In genomic region chr6:166381733-166382499, GRCh38 we compare ENCODE assay signal across 8 cellular contexts. TPM values are rescaled to one million over a fixed set of nuclear protein-coding genes. Genes with fewer than 3 reads are reported as not detected.
DNase-seq lines count a peak whose midpoint lies in the region; ATAC-seq and TF ChIP-seq lines count a peak whose summit lies in the region.

No MANE protein-coding gene starts in this region.

- H3K27me3 ChIP-seq in AG04450 (ENCODE audit: control insufficient read depth, insufficient read depth, low read length) (no peaks in the 10 kb centered on the region), ectodermal cell (ENCODE audit: control insufficient read depth, insufficient read depth, low read length, poor library complexity, severe bottlenecking) (peaks cover 14% of the 10 kb centered on the region), mesenchymal stem cell (ENCODE audit: control insufficient read depth in 1 of 2, insufficient read depth in 1 of 2, low read length in 2 of 2) (no peaks in the 10 kb centered on the region)

- peak overlapping the region; percentile 92 for H3K4me3 Mint-ChIP-seq in activated CD4-positive, alpha-beta T cell treated with anti-CD3 and anti-CD28 coated beads, Interleukin-2, amount 10 ng/mL, durations not matched to agents 7 days and 5 days

- no peak overlapping the region for H2AK5ac ChIP-seq in mesenchymal stem cell (ENCODE audit: low read length, severe bottlenecking)

- peaks cover 14% of the 10 kb centered on the region for H3K79me1 ChIP-seq in mesenchymal stem cell (replicated peaks; ENCODE audit: low read length, poor library complexity, severe bottlenecking)

- no peak overlapping the region for H3K4ac ChIP-seq in mesenchymal stem cell (ENCODE audit: low read depth in 1 of 2, low read length in 2 of 2)

- H3K4me2 ChIP-seq in mesenchymal stem cell (ENCODE audit: low read length, poor library complexity, severe bottlenecking) = peak overlapping the region; percentile 99

- H3K23ac ChIP-seq in mesenchymal stem cell (ENCODE audit: low read length in 2 of 2) = peak overlapping the region in 1 of 2 experiments; percentile 87

- peaks cover 19% of the 10 kb centered on the region for H3K4me1 Mint-ChIP-seq in activated CD4-positive, alpha-beta T cell treated with anti-CD3 and anti-CD28 coated beads, Interleukin-2, amount 10 ng/mL, durations not matched to agents 7 days and 5 days

- peak overlapping the region in 1 of 2 experiments; percentile 46 for H3K18ac ChIP-seq in mesenchymal stem cell (ENCODE audit: low read depth in 1 of 2, low read length in 2 of 2)

- no peaks in the 10 kb centered on the region for H3K9me3 Mint-ChIP-seq in activated CD4-positive, alpha-beta T cell treated with anti-CD3 and anti-CD28 coated beads, Interleukin-2, amount 10 ng/mL, durations not matched to agents 7 days and 5 days

- POLR2A ChIA-PET in AG04450 (lab: Yijun Ruan, JAX) = no interaction called here
- POLR2A ChIA-PET in activated CD4-positive, alpha-beta T cell treated with anti-CD3 and anti-CD28 coated beads, Interleukin-2, amount 10 ng/mL, durations not matched to agents 7 days and 5 days (lab: Charles Lee) = interaction anchor here (0.7 kb wide), 1 partner anchor 69 kb away, joined by 4 read pairs; no protein-coding TSS in a partner anchor

- H3K36me3 Mint-ChIP-seq in activated CD4-positive, alpha-beta T cell treated with anti-CD3 and anti-CD28 coated beads, Interleukin-2, amount 10 ng/mL, durations not matched to agents 7 days and 5 days (ENCODE audit: low read depth) = no peaks in the 10 kb centered on the region

- H3K14ac ChIP-seq in mesenchymal stem cell (ENCODE audit: low read length in 2 of 2) = peak overlapping the region in 1 of 2 experiments; percentile 35

- no peaks in the 10 kb centered on the region for H3K27me3 Mint-ChIP-seq in activated CD4-positive, alpha-beta T cell treated with anti-CD3 and anti-CD28 coated beads, Interleukin-2, amount 10 ng/mL, durations not matched to agents 7 days and 5 days

- peak overlapping the region; percentile 36 for H4K8ac ChIP-seq in mesenchymal stem cell (ENCODE audit: low read length)

- H2BK12ac ChIP-seq in mesenchymal stem cell (ENCODE audit: low read length in 2 of 2) = peak overlapping the region in 1 of 2 experiments; percentile 3

- H3K4me1 ChIP-seq in ectodermal cell (ENCODE audit: control insufficient read depth, insufficient read depth, low read length) = peaks cover 5% of the 10 kb centered on the region
- H3K4me1 ChIP-seq in mesenchymal stem cell (ENCODE audit: control insufficient read depth, insufficient read depth, low read depth, low read length) = peaks cover 7% of the 10 kb centered on the region

- H2BK5ac ChIP-seq in mesenchymal stem cell (ENCODE audit: low read depth, low read length, poor library complexity, severe bottlenecking) = no peak overlapping the region

- CTCF ChIA-PET in AG04450 (lab: Charles Lee) = interaction anchor here (0.6 to 5.0 kb wide), 25 partner anchors 9 to 742 kb away, joined by 3 to 34 read pairs (median 5); partner anchors contain the start of gene SFT2D1
- CTCF ChIA-PET in activated CD4-positive, alpha-beta T cell treated with anti-CD3 and anti-CD28 coated beads, Interleukin-2, amount 10 ng/mL, durations not matched to agents 7 days and 5 days (lab: Charles Lee) = interaction anchor here (0.6 to 1.8 kb wide), 29 partner anchors 9 to 1970 kb away, joined by 3 to 7 read pairs (median 4); partner anchors contain the start of gene RPS6KA2

- H3K4me3 ChIP-seq in AG04450 (ENCODE audit: low read depth, low read length) (peak overlapping the region; percentile 81), ectodermal cell (ENCODE audit: insufficient read depth, low read depth, low read length) (peak overlapping the region; percentile 75), mesenchymal stem cell (ENCODE audit: insufficient read depth in 1 of 2, low read depth in 1 of 2, low read length in 2 of 2) (peak overlapping the region; percentile 88 to 99)

- peak; percentile 73 for TF ChIP-seq CTCF in AG04450 (IDR thresholded peaks at IDR 0.05; ENCODE audit: low read depth, low read length)

- H3K27ac ChIP-seq in AG04450 (ENCODE audit: low read depth, low read length) (no peak overlapping the region), ectodermal cell (ENCODE audit: insufficient read depth, low read depth, low read length, poor library complexity, severe bottlenecking) (no peak overlapping the region), mesenchymal stem cell (ENCODE audit: low read length, poor library complexity, severe bottlenecking) (no peak overlapping the region)

- peak overlapping the region; percentile 80 for H3K9ac ChIP-seq in mesenchymal stem cell (ENCODE audit: low read length)

- DNase-seq in AG04450 (ENCODE audit: low read depth, low spot score) (no peak), NCI-H345 (lab: John Stamatoyannopoulos, UW) (peak; percentile 71), mesenchymal stem cell (peak; percentile 57)
- peak; percentile 73 for DNase-seq in activated CD4-positive, alpha-beta T cell treated with anti-CD3 and anti-CD28 coated beads, Interleukin-2, amount 10 ng/mL, durations not matched to agents 7 days and 5 days
- DNase-seq in stimulated activated CD8-positive, alpha-beta memory T cell treated with anti-CD3 and anti-CD28 coated beads, Interleukin-15, amount 100 ng/mL, for 1 hour (ENCODE audit: low read depth) = peak; percentile 31

- H3K36me3 ChIP-seq in ectodermal cell (ENCODE audit: control insufficient read depth, insufficient read depth, low read length) (no peaks in the 10 kb centered on the region), mesenchymal stem cell (ENCODE audit: control insufficient read depth in 1 of 2, insufficient read depth in 2 of 2, low read depth in 1 of 2, low read length in 2 of 2) (no peaks in the 10 kb centered on the region)

- ATAC-seq in GM18520 (IDR thresholded peaks at IDR 0.05; ENCODE audit: unreplicated experiment) = peak; percentile 33
- peak; percentile 26 for ATAC-seq in HG03060 (IDR thresholded peaks at IDR 0.05; ENCODE audit: low read depth, unreplicated experiment)

- no peak overlapping the region for H4K91ac ChIP-seq in mesenchymal stem cell (ENCODE audit: low read length)

- H3K27ac Mint-ChIP-seq in activated CD4-positive, alpha-beta T cell treated with anti-CD3 and anti-CD28 coated beads, Interleukin-2, amount 10 ng/mL, durations not matched to agents 7 days and 5 days = peak overlapping the region; percentile 86

- H2BK120ac ChIP-seq in mesenchymal stem cell (ENCODE audit: low read depth, low read length) = no peak overlapping the region

- WGBS in ectodermal cell, 2 experiments = 2% methylated on average over 49 of the region's 49 CpGs
- under 1% methylated on average over 49 of the region's 49 CpGs for WGBS in mesenchymal stem cell

- peak overlapping the region; percentile 66 for H2AFZ ChIP-seq in mesenchymal stem cell (ENCODE audit: low read depth, low read length)

- no peak overlapping the region for H2BK15ac ChIP-seq in mesenchymal stem cell (ENCODE audit: low read depth, poor library complexity, severe bottlenecking)

- H3K9me3 ChIP-seq in AG04450 (ENCODE audit: control insufficient read depth, insufficient read depth, low read length) (no peaks in the 10 kb centered on the region), ectodermal cell (ENCODE audit: control insufficient read depth, low read length) (no peaks in the 10 kb centered on the region), mesenchymal stem cell (ENCODE audit: control insufficient read depth, low read length) (no peaks in the 10 kb centered on the region)

RNA-seq across cellular contexts. Expression of gene MPC1, which starts 0.8 kb away (rescaled TPM):
- 15.7 and 20.0 TPM in 2 replicates for polyA plus RNA-seq in AG04450 (2011; rRNA removed)
- 6.3 and 7.5 TPM in 2 replicates for polyA minus RNA-seq in AG04450 (2011; rRNA and poly(A)+ RNA removed)
- 10 to 100 TPM; 27.1 to 28.3 TPM for total RNA-seq in activated CD4-positive, alpha-beta T cell treated with anti-CD3 and anti-CD28 coated beads, Interleukin-2, amount 10 ng/mL, durations not matched to agents 7 days and 5 days
- 16.8 TPM for polyA plus RNA-seq in ectodermal cell (2013, experiment 1 of 4)
- 12.9 TPM for polyA plus RNA-seq in ectodermal cell (2013, experiment 2 of 4)
- polyA plus RNA-seq in ectodermal cell (2013, experiment 3 of 4) = 13.8 TPM
- 16.7 TPM for polyA plus RNA-seq in ectodermal cell (2013, experiment 4 of 4)
- polyA plus RNA-seq in mesenchymal stem cell (2013, experiment 1 of 2) = 37.8 TPM
- polyA plus RNA-seq in mesenchymal stem cell (2013, experiment 2 of 2) = 40.1 TPM

RNA-seq across cellular contexts. Expression of gene SFT2D1, which starts 39.6 kb away (rescaled TPM):
- polyA plus RNA-seq in AG04450 (2011; rRNA removed) = 54.8 and 76.5 TPM in 2 replicates
- 15.6 and 18.5 TPM in 2 replicates for polyA minus RNA-seq in AG04450 (2011; rRNA and poly(A)+ RNA removed)
- total RNA-seq in activated CD4-positive, alpha-beta T cell treated with anti-CD3 and anti-CD28 coated beads, Interleukin-2, amount 10 ng/mL, durations not matched to agents 7 days and 5 days = 10 to 100 TPM; 39.7 to 43.2 TPM
- polyA plus RNA-seq in ectodermal cell (2013, experiment 1 of 4) = 32.5 TPM
- polyA plus RNA-seq in ectodermal cell (2013, experiment 2 of 4) = 32.8 TPM
- polyA plus RNA-seq in ectodermal cell (2013, experiment 3 of 4) = 35.5 TPM
- 40.1 TPM for polyA plus RNA-seq in ectodermal cell (2013, experiment 4 of 4)
- 57.5 TPM for polyA plus RNA-seq in mesenchymal stem cell (2013, experiment 1 of 2)
- polyA plus RNA-seq in mesenchymal stem cell (2013, experiment 2 of 2) = 62.7 TPM
